ENCODE assay signal across 7 cellular contexts in genomic region chr19:6459356-6460098, GRCh38. TPM values are rescaled to one million over a fixed set of nuclear protein-coding genes. Genes with fewer than 3 reads are reported as not detected.
A peak's percentile ranks its signal among the peaks of the same experiment; 100 is the strongest.
DNase-seq lines count a peak whose midpoint lies in the region; ATAC-seq and TF ChIP-seq lines count a peak whose summit lies in the region.

Gene SLC25A23 (minus strand): TSS chr19:6459792. CDS start chr19:6459628, 164 bp downstream.

- no peak for TF ChIP-seq CTCF in HFFc6 (IDR thresholded peaks at IDR 0.05)
- TF ChIP-seq CTCF in left lung (IDR thresholded peaks at IDR 0.05): no peak

- peak within 1 kb of the TSS; percentile 83 to 84 for H3K27ac ChIP-seq in left lung

- H3K27me3 ChIP-seq in left lung: peaks cover 11 to 39% of the 10 kb centered on the region in 2 donors

- peaks cover 7% of the 10 kb centered on the region; the same call in 1 of the 2 replicates for H3K9me3 Mint-ChIP-seq in HFFc6

- peaks cover 0 to 12% of the 10 kb centered on the region in 2 donors for H3K36me3 ChIP-seq in left lung

- peak; percentile 76 for ATAC-seq in left lung

- intact Hi-C loops in left lung (cut with DNase I): no loop called here

- H3K27ac Mint-ChIP-seq in HFFc6: peak within 1 kb of the TSS; percentile 60; the same call in 1 of the 2 replicates

- H3K4me1 ChIP-seq in left lung: peaks cover 0 to 24% of the 10 kb centered on the region in 2 donors

- peak within 1 kb of the TSS; percentile 90 for H3K4me3 Mint-ChIP-seq in HFFc6

- H3K4me1 Mint-ChIP-seq in HFFc6 (ENCODE audit: low read depth): peaks cover 24% of the 10 kb centered on the region

- H3K27me3 Mint-ChIP-seq in HFFc6 (ENCODE audit: insufficient read depth): peaks cover 5% of the 10 kb centered on the region

- H3K36me3 Mint-ChIP-seq in HFFc6 (ENCODE audit: low read depth): peaks cover 11% of the 10 kb centered on the region

- DNase-seq in HFFc6 (peak; percentile 9), NCI-H2171 treated with DMSO at 0.1 percent for 48 hours (lab: John Stamatoyannopoulos, UW) (peak; percentile 76), dermis blood vessel endothelial cell (peak; percentile 76), left lung (peak; percentile 76 to 89)
- DNase-seq in activated CD4-positive, alpha-beta T cell treated with anti-CD3 and anti-CD28 coated beads for 24 hours (ENCODE audit: low read depth in 2 of 2): peak; percentile 32 to 59
- peak; percentile 60 for DNase-seq in stimulated activated CD4-positive, alpha-beta T cell treated with anti-CD3 and anti-CD28 coated beads, Interleukin-4, amount 100 ng/mL, for 24 hours

- H3K9me3 ChIP-seq in left lung: peaks cover 0 to 3% of the 10 kb centered on the region in 2 donors

- peak; percentile 37 for TF ChIP-seq POLR2A in GM10847 (IDR thresholded peaks at IDR 0.05; ENCODE audit: extremely low read depth, insufficient read length)

- peak within 1 kb of the TSS; percentile 62 to 88 for H3K4me3 ChIP-seq in left lung

RNA-seq across cellular contexts. Expression of gene SLC25A23, which starts in this region (rescaled TPM):
- total RNA-seq in HFFc6 (2021; fragmentation: NEBNext Ultra II Directional; extraction: Animal tissue kit (Norgen Biotek cat#: 25700)): 10 to 100 TPM; 15.4 to 25.3 (median 16.8) TPM
- total RNA-seq in dermis blood vessel endothelial cell: 20.4 and 62.0 TPM in 2 replicates
- 100 to 1,000 TPM in 1 of 2 donors, 10 to 100 TPM in 1; 57.9 to 118 TPM for total RNA-seq in left lung

Comparison
In these comparisons a context has a peak if more than half of its experiments do, and no peak if none do; other contexts are left out.
1. Peak in every context shown above with its lines: DNase-seq, ATAC-seq, H3K4me3 ChIP-seq and H3K27ac ChIP-seq.
2. DNase-seq: peak in every context shown above with its lines; median percentile 82 in left lung; 76 in NCI-H2171 treated with DMSO at 0.1 percent for 48 hours; 76 in dermis blood vessel endothelial cell; 60 in stimulated activated CD4-positive, alpha-beta T cell treated with anti-CD3 and anti-CD28 coated beads, Interleukin-4, amount 100 ng/mL, for 24 hours; 46 in activated CD4-positive, alpha-beta T cell treated with anti-CD3 and anti-CD28 coated beads for 24 hours; 9 in HFFc6.